Comparison of ENCODE assay signal across 19 cellular contexts in genomic region chr4:8293131-8293975, GRCh38. TPM values are rescaled to one million over a fixed set of nuclear protein-coding genes. Genes with fewer than 3 reads are reported as not detected.
A peak's percentile ranks its signal among the peaks of the same experiment; 100 is the strongest.
DNase-seq lines count a peak whose midpoint lies in the region; ATAC-seq, FAIRE-seq and TF ChIP-seq lines count a peak whose summit lies in the region.
"Had no signal": no experiment of that assay in that cellular context is flagged by ENCODE, and none has a peak within 500 bp of the region (broad histone marks: within the 10 kb centered on the region; RNA-seq: fewer than 3 reads in every experiment).

No MANE protein-coding gene starts in this region.

- FAIRE-seq in HepG2 (lab: Jason Lieb, UNC): no peak
- FAIRE-seq: GM12891 had no signal

- POLR2A ChIA-PET in HepG2 (lab: Yijun Ruan, JAX): no interaction called here
- POLR2A ChIA-PET in CD4-positive, alpha-beta memory T cell (lab: Charles Lee; ENCODE audit: partially characterized antibody): no interaction called here

- CTCF ChIA-PET in HepG2 (lab: Yijun Ruan, JAX; ENCODE audit: low intra/inter-chr PET ratio, low total read pairs): no interaction called here
- CTCF ChIA-PET in CD4-positive, alpha-beta memory T cell (lab: Charles Lee; ENCODE audit: partially characterized antibody): interaction anchor here (0.6 kb wide), 1 partner anchor 8 kb away, joined by 3 read pairs; no protein-coding TSS in a partner anchor

- H3K4me1 ChIP-seq in right lobe of liver (no peaks in the 10 kb centered on the region), HepG2 (ENCODE audit: insufficient read depth, low read length) (no peaks in the 10 kb centered on the region), right cardiac atrium (ENCODE audit: control insufficient read depth, insufficient read depth, low read length) (no peaks in the 10 kb centered on the region), upper lobe of left lung (no peaks in the 10 kb centered on the region)
- no peaks in the 10 kb centered on the region for H3K4me1 ChIP-seq in CD4-positive, alpha-beta memory T cell (ENCODE audit: insufficient read depth, low read length)

- DNase-seq in right lobe of liver (peak in 2 of 3 donors; percentile 11 to 31), HepG2 (ENCODE audit: low spot score) (no peak), right cardiac atrium (peak; percentile 17 to 56 (median 40)), posterior vena cava (ENCODE audit: low spot score) (peak; percentile 46), upper lobe of left lung (no peak), LoVo (ENCODE audit: low spot score) (no peak), NCI-H774 (lab: John Stamatoyannopoulos, UW) (no peak)
- no peak for DNase-seq in CD4-positive, alpha-beta memory T cell
- DNase-seq: C1 segment of cervical spinal cord, DMS 273 treated with DMSO at 0.1 percent for 48 hours, GF-D8, HFFc6, Karpas-422, MM.1S, NCI-H1105, NCI-H1694, NCI-H510A treated with DMSO at 0.1 percent for 48 hours had no signal

- no peaks in the 10 kb centered on the region for H3K79me2 ChIP-seq in HepG2 (ENCODE audit: insufficient read depth, low read length)

- TF ChIP-seq POLR2A in right lobe of liver (IDR thresholded peaks at IDR 0.05): no peak
- TF ChIP-seq POLR2A in HepG2 (IDR thresholded peaks at IDR 0.05; ENCODE audit: insufficient read depth in 1 of 2, low read depth in 2 of 2, low read length in 2 of 2): no peak
- TF ChIP-seq POLR2A in upper lobe of left lung (IDR thresholded peaks at IDR 0.05): no peak

- H3K9me3 Mint-ChIP-seq in CD4-positive, alpha-beta memory T cell: peaks cover 0 to 4% (median 0%) of the 10 kb centered on the region in 8 donors
- H3K9me3 Mint-ChIP-seq: HFFc6 had no signal

- no peaks in the 10 kb centered on the region for H3K4me1 Mint-ChIP-seq in CD4-positive, alpha-beta memory T cell

- no TSS peak for BruUV-seq in HepG2 (replicated peaks; lab: Mats Ljungman, UMichigan)

- no peaks in the 10 kb centered on the region for H3K36me3 ChIP-seq in right lobe of liver
- no peaks in the 10 kb centered on the region for H3K36me3 ChIP-seq in HepG2 (replicated peaks in 1 of 2; ENCODE audit: control insufficient read depth in 1 of 2, insufficient read depth in 2 of 2, low read length in 2 of 2)
- H3K36me3 ChIP-seq in upper lobe of left lung: peaks cover 0 to 5% (median 0%) of the 10 kb centered on the region in 4 donors
- H3K36me3 ChIP-seq in CD4-positive, alpha-beta memory T cell (ENCODE audit: insufficient read depth, low read length): no peaks in the 10 kb centered on the region

- H3K36me3 Mint-ChIP-seq in CD4-positive, alpha-beta memory T cell: no peaks in the 10 kb centered on the region

- H3K27ac ChIP-seq in right lobe of liver: no peak overlapping the region
- H3K27ac ChIP-seq in HepG2 (ENCODE audit: extremely low read length, insufficient read depth, low read length): no peak overlapping the region
- H3K27ac ChIP-seq in right cardiac atrium (ENCODE audit: low read length): no peak overlapping the region
- no peak overlapping the region for H3K27ac ChIP-seq in upper lobe of left lung
- H3K27ac ChIP-seq in CD4-positive, alpha-beta memory T cell (ENCODE audit: low read depth, low read length): no peak overlapping the region

- TF ChIP-seq EP300 in HepG2 (IDR thresholded peaks at IDR 0.05; ENCODE audit: low read depth in 2 of 2, low read length in 2 of 2): no peak
- no peak for TF ChIP-seq EP300 in HepG2 (CRISPR knock-in tag; IDR thresholded peaks at IDR 0.05; ENCODE audit: borderline replicate concordance)
- TF ChIP-seq EP300 in upper lobe of left lung (IDR thresholded peaks at IDR 0.05): no peak

- WGBS in right lobe of liver (ENCODE audit: insufficient coverage, low coverage, low lambda C conversion rate, missing lambda C conversion rate): no CpG with 5 or more reads among the region's 11 CpGs
- WGBS in HepG2 (ENCODE audit: low lambda C conversion rate): 52% methylated on average over 5 of the region's 11 CpGs
- 86% methylated on average over 11 of the region's 11 CpGs for WGBS in right cardiac atrium
- WGBS in upper lobe of left lung, 2 donors: 75 to 81% methylated on average over 2 to 11 of the region's 11 CpGs

- no peak overlapping the region for H2AFZ ChIP-seq in HepG2 (ENCODE audit: low read length)

- H3K4me3 Mint-ChIP-seq in CD4-positive, alpha-beta memory T cell: no peak overlapping the region
- H3K4me3 Mint-ChIP-seq: HFFc6 had no signal

- TF ChIP-seq CTCF in right lobe of liver (IDR thresholded peaks at IDR 0.05) (no peak), HepG2 (CRISPR knock-in tag; IDR thresholded peaks at IDR 0.05) (no peak), upper lobe of left lung (IDR thresholded peaks at IDR 0.05) (no peak)

- no peak for ATAC-seq in right lobe of liver
- no peak for ATAC-seq in HepG2
- ATAC-seq in right cardiac atrium: no peak
- ATAC-seq in upper lobe of left lung (ENCODE audit: low FRiP score in 2 of 2): no peak

- intact Hi-C loops in right lobe of liver (cut with DNase I): no loop called here
- intact Hi-C loops in HepG2 (cut with micrococcal nuclease; ENCODE audit: unreplicated experiment): no loop called here
- intact Hi-C loops in right cardiac atrium (cut with DNase I): no loop called here
- intact Hi-C loops in posterior vena cava (cut with DNase I): no loop called here
- intact Hi-C loops in CD4-positive, alpha-beta memory T cell (cut with micrococcal nuclease): no loop called here

- H3K27ac Mint-ChIP-seq in CD4-positive, alpha-beta memory T cell: no peak overlapping the region
- H3K27ac Mint-ChIP-seq: HFFc6 had no signal

- H3K4me3 ChIP-seq in right lobe of liver (no peak overlapping the region), HepG2 (replicated peaks in 1 of 3; ENCODE audit: insufficient read depth in 1 of 3, low read depth in 2 of 3, low read length in 3 of 3) (no peak overlapping the region), right cardiac atrium (ENCODE audit: low read length) (no peak overlapping the region), upper lobe of left lung (no peak overlapping the region)
- H3K4me3 ChIP-seq in CD4-positive, alpha-beta memory T cell (ENCODE audit: low read length in 2 of 2): no peak overlapping the region

- H3K4me2 ChIP-seq in HepG2 (ENCODE audit: low read depth, low read length): no peak overlapping the region

- H4K20me1 ChIP-seq in HepG2 (ENCODE audit: insufficient read depth, low read length): no peaks in the 10 kb centered on the region

- H3K9me3 ChIP-seq in right lobe of liver (no peaks in the 10 kb centered on the region), HepG2 (ENCODE audit: low read length) (no peaks in the 10 kb centered on the region), right cardiac atrium (ENCODE audit: control insufficient read depth, low read length) (no peaks in the 10 kb centered on the region), upper lobe of left lung (no peaks in the 10 kb centered on the region)
- no peaks in the 10 kb centered on the region for H3K9me3 ChIP-seq in CD4-positive, alpha-beta memory T cell (ENCODE audit: control insufficient read depth in 1 of 2, low read length in 2 of 2)

- TF ChIP-seq RAD21 in HepG2 (CRISPR knock-in tag; IDR thresholded peaks at IDR 0.05): no peak

- in situ Hi-C loops in HepG2 (cut with HindIII; ENCODE audit: extremely low pct_ligation_motif_present, low pct_unique_long_range_greater_than_20kb): no loop called here

- H3K27me3 ChIP-seq in right lobe of liver: no peaks in the 10 kb centered on the region
- peaks cover 2 to 4% of the 10 kb centered on the region in 2 experiments; a peak in 1 of 5 replicates for H3K27me3 ChIP-seq in HepG2 (ENCODE audit: control insufficient read depth in 1 of 2, insufficient read depth in 2 of 2, low read length in 2 of 2)
- no peaks in the 10 kb centered on the region for H3K27me3 ChIP-seq in right cardiac atrium (ENCODE audit: control insufficient read depth, insufficient read depth)
- no peaks in the 10 kb centered on the region for H3K27me3 ChIP-seq in upper lobe of left lung
- peaks cover 4% of the 10 kb centered on the region for H3K27me3 ChIP-seq in CD4-positive, alpha-beta memory T cell (ENCODE audit: insufficient read depth, low read length)

- H3K27me3 Mint-ChIP-seq in CD4-positive, alpha-beta memory T cell: peaks cover 0 to 3% of the 10 kb centered on the region in 2 donors

- no peak overlapping the region for H3K9ac ChIP-seq in HepG2 (ENCODE audit: insufficient read depth, low read depth, low read length)

TF ChIP-seq in HepG2, 621 proteins besides CTCF, POLR2A, EP300 and RAD21 (continues in another document):
- no peak for TF ChIP-seq CREBL2 (CRISPR knock-in tag; IDR thresholded peaks at IDR 0.05; ENCODE audit: borderline replicate concordance)

RNA-seq across cellular contexts. Expression of gene HTRA3, which starts 23.8 kb away (rescaled TPM):
- total RNA-seq in right lobe of liver: 1 to 10 TPM in 3 of 6 experiments, under 1 TPM in 3; 0.32 to 1.6 (median 1.0) TPM
- not detected in 2 replicates for total RNA-seq in HepG2 (2016; rRNA removed; fragmentation: Illumina TruSeq; extraction: Trizol)
- total RNA-seq in HepG2 (2016; cell fraction: cytosol; rRNA removed; fragmentation: Illumina TruSeq; extraction: Trizol; ENCODE audit: low read depth): not detected in 2 replicates
- 0.04 TPM in 1 of 2 replicates, not detected in the other for total RNA-seq in HepG2 (2016; cell fraction: insoluble cytoplasmic fraction; rRNA removed; fragmentation: Illumina TruSeq; extraction: Trizol)
- not detected in 2 replicates for total RNA-seq in HepG2 (2016; cell fraction: membrane; rRNA removed; fragmentation: Illumina TruSeq; extraction: Trizol)
- not detected in 2 replicates for total RNA-seq in HepG2 (2016; cell fraction: nucleus; rRNA removed; fragmentation: Illumina TruSeq; extraction: Trizol)
- polyA plus RNA-seq in HepG2 (2011; rRNA removed): 0.16 and 0.17 TPM in 2 replicates
- 0.12 and 0.31 TPM in 2 replicates for polyA plus RNA-seq in HepG2 (2011; cell fraction: cytosol; rRNA removed)
- polyA plus RNA-seq in HepG2 (2011; cell fraction: nucleus; rRNA removed): 0.12 and 0.19 TPM in 2 replicates
- not detected in 2 replicates for polyA plus RNA-seq in HepG2 (2012)
- 0.07 TPM in 1 of 2 replicates, not detected in the other for polyA plus RNA-seq in HepG2 (2016; cell fraction: cytosol; fragmentation: Illumina TruSeq; extraction: Trizol; ENCODE audit: low read depth)
- polyA plus RNA-seq in HepG2 (2016; cell fraction: insoluble cytoplasmic fraction; fragmentation: Illumina TruSeq; extraction: Trizol; ENCODE audit: low read depth): not detected in 2 replicates
- polyA plus RNA-seq in HepG2 (2016; cell fraction: membrane; fragmentation: Illumina TruSeq; extraction: Trizol; ENCODE audit: low read depth): not detected in 2 replicates
- not detected in 2 replicates for polyA plus RNA-seq in HepG2 (2016; cell fraction: nucleus; fragmentation: Illumina TruSeq; extraction: Trizol; ENCODE audit: insufficient read depth, low read depth)
- polyA minus RNA-seq in HepG2 (2011; rRNA and poly(A)+ RNA removed; ENCODE audit: low replicate concordance): 0.18 and 0.47 TPM in 2 replicates
- polyA minus RNA-seq in HepG2 (2011; cell fraction: cytosol; rRNA and poly(A)+ RNA removed): not detected in 2 replicates
- polyA minus RNA-seq in HepG2 (2011; cell fraction: nucleus; rRNA and poly(A)+ RNA removed): not detected in 2 replicates
- total RNA-seq in right cardiac atrium: 100 to 1,000 TPM in 2 of 4 donors, 10 to 100 TPM in 2; 52.8 to 133 (median 96.0) TPM
- 80.6 TPM for polyA plus RNA-seq in right cardiac atrium
- 100 to 1,000 TPM in 1 of 2 donors, 10 to 100 TPM in 1; 14.9 to 104 TPM for total RNA-seq in posterior vena cava
- 10 to 100 TPM in 5 of 6 donors, 1 to 10 TPM in 1; 5.2 to 51.1 (median 19.7) TPM for total RNA-seq in upper lobe of left lung
- total RNA-seq in CD4-positive, alpha-beta memory T cell: not detected
- polyA plus RNA-seq in CD4-positive, alpha-beta memory T cell: not detected
- total RNA-seq: A172 had no signal

Comparison
In these comparisons a context has a peak if more than half of its experiments do, and no peak if none do; other contexts are left out.
1. DNase-seq: peak in right lobe of liver (2 of 3), right cardiac atrium (3 of 3) and posterior vena cava (single experiment); none in HepG2 (single experiment), upper lobe of left lung (0 of 2), LoVo (single experiment), CD4-positive, alpha-beta memory T cell (0 of 5) and NCI-H774 (single experiment).